ENCODE assay signal across 8 cellular contexts in genomic region chr4:42152507-42153504, GRCh38. TPM values are rescaled to one million over a fixed set of nuclear protein-coding genes. Genes with fewer than 3 reads are reported as not detected.
A peak's percentile ranks its signal among the peaks of the same experiment; 100 is the strongest.
DNase-seq lines count a peak whose midpoint lies in the region; ATAC-seq and TF ChIP-seq lines count a peak whose summit lies in the region.

Gene BEND4 (minus strand): TSS chr4:42152655. CDS start chr4:42152143, 512 bp downstream.

- no peaks in the 10 kb centered on the region for H3F3A ChIP-seq in PC-3 (ENCODE audit: low read length, unreplicated experiment)

- H3K27me3 ChIP-seq in H7 (ENCODE audit: control insufficient read depth, insufficient read depth, low read length) (peaks cover 37% of the 10 kb centered on the region), PC-3 (ENCODE audit: low read length) (peaks cover 65% of the 10 kb centered on the region), right cardiac atrium (ENCODE audit: control insufficient read depth, insufficient read depth) (no peaks in the 10 kb centered on the region)

- CTCF ChIA-PET in PC-3 (lab: Charles Lee), result no interaction called here

- no peak within 1 kb of the TSS; the same call in 1 of the 2 replicates for H2AFZ ChIP-seq in PC-3 (ENCODE audit: low read length)

- DNase-seq in H7, result peak; percentile 51
- DNase-seq in PC-3, result no peak
- peak in 1 of 3 donors; percentile 14 for DNase-seq in right cardiac atrium
- no peak for DNase-seq in NCI-H2227 treated with DMSO at 0.1 percent for 48 hours (lab: John Stamatoyannopoulos, UW)
- DNase-seq in middle frontal gyrus (ENCODE audit: extremely low spot score, low spot score), result no peak

- TF ChIP-seq CTCF in PC-3 (conservative IDR thresholded peaks at IDR 0.05; ENCODE audit: low read depth, low read length), result no peak

- peaks cover 5% of the 10 kb centered on the region for H3K36me3 Mint-ChIP-seq in stimulated activated memory B cell treated with anti-CD40 and anti-IgM and Interleukin-4, amounts not matched to agents 10 μg/mL and 1 μg/mL and 100 μg/mL, for 72 hours

- peak within 1 kb of the TSS; percentile 89 for H3K4me3 Mint-ChIP-seq in stimulated activated memory B cell treated with anti-CD40 and anti-IgM and Interleukin-4, amounts not matched to agents 10 μg/mL and 1 μg/mL and 100 μg/mL, for 72 hours

- no peaks in the 10 kb centered on the region for H3K79me2 ChIP-seq in PC-3 (ENCODE audit: low read length)

- peaks cover 36% of the 10 kb centered on the region for H3K4me1 Mint-ChIP-seq in stimulated activated memory B cell treated with anti-CD40 and anti-IgM and Interleukin-4, amounts not matched to agents 10 μg/mL and 1 μg/mL and 100 μg/mL, for 72 hours

- no peaks in the 10 kb centered on the region for H3K4me1 ChIP-seq in PC-3 (ENCODE audit: insufficient read depth, low read length)
- no peaks in the 10 kb centered on the region for H3K4me1 ChIP-seq in right cardiac atrium (ENCODE audit: control insufficient read depth, insufficient read depth, low read length)

- H4K20me1 ChIP-seq in PC-3 (ENCODE audit: low read length), result no peaks in the 10 kb centered on the region

- 11% methylated on average over 49 of the region's 49 CpGs for WGBS in right cardiac atrium

- ATAC-seq in GM18511 (IDR thresholded peaks at IDR 0.05; ENCODE audit: unreplicated experiment) (peak; percentile 36), PC-3 (no peak), right cardiac atrium (peak in 1 of 2 donors; percentile 16), HG03039 (IDR thresholded peaks at IDR 0.05; ENCODE audit: unreplicated experiment) (no peak)
- ATAC-seq in stimulated activated memory B cell treated with anti-CD40 and anti-IgM and Interleukin-4, amounts not matched to agents 10 μg/mL and 1 μg/mL and 100 μg/mL, for 72 hours, result peak; percentile 47

- H3K27ac ChIP-seq in PC-3 (ENCODE audit: low read length) (no peak within 1 kb of the TSS), right cardiac atrium (ENCODE audit: low read length) (no peak within 1 kb of the TSS)

- POLR2A ChIA-PET in PC-3 (lab: Charles Lee; ENCODE audit: unreplicated experiment), result no interaction called here

- intact Hi-C loops in PC-3 (cut with micrococcal nuclease), result no loop called here
- intact Hi-C loops in right cardiac atrium (cut with DNase I), result no loop called here

- H3K9me2 ChIP-seq in PC-3 (replicated peaks; ENCODE audit: low read length), result no peaks in the 10 kb centered on the region

- peak within 1 kb of the TSS; percentile 82 for H3K27ac Mint-ChIP-seq in stimulated activated memory B cell treated with anti-CD40 and anti-IgM and Interleukin-4, amounts not matched to agents 10 μg/mL and 1 μg/mL and 100 μg/mL, for 72 hours

- H3K4me2 ChIP-seq in PC-3 (ENCODE audit: low read length), result peak within 1 kb of the TSS; percentile 60

- H3K36me3 ChIP-seq in H7 (replicated peaks; ENCODE audit: control insufficient read depth, insufficient read depth, low read length) (no peaks in the 10 kb centered on the region), PC-3 (ENCODE audit: low read depth, low read length) (no peaks in the 10 kb centered on the region)

- no peak within 1 kb of the TSS for H3K9ac ChIP-seq in PC-3 (ENCODE audit: low read length)

- no peaks in the 10 kb centered on the region for H3K9me3 ChIP-seq in PC-3 (ENCODE audit: low read length)
- no peaks in the 10 kb centered on the region for H3K9me3 ChIP-seq in right cardiac atrium (ENCODE audit: control insufficient read depth, low read length)

- H3K4me3 ChIP-seq in H7 (ENCODE audit: insufficient read depth, low read depth, low read length), result peak within 1 kb of the TSS; percentile 66
- peak within 1 kb of the TSS; percentile 30; the same call in 1 of the 2 replicates for H3K4me3 ChIP-seq in PC-3 (ENCODE audit: low read length)
- peak within 1 kb of the TSS; percentile 66 for H3K4me3 ChIP-seq in right cardiac atrium (ENCODE audit: low read length)

- no peaks in the 10 kb centered on the region for H3K9me3 Mint-ChIP-seq in stimulated activated memory B cell treated with anti-CD40 and anti-IgM and Interleukin-4, amounts not matched to agents 10 μg/mL and 1 μg/mL and 100 μg/mL, for 72 hours

- no TSS peak for BruUV-seq in PC-3 (replicated peaks; lab: Mats Ljungman, UMichigan)

- H3K27me3 Mint-ChIP-seq in stimulated activated memory B cell treated with anti-CD40 and anti-IgM and Interleukin-4, amounts not matched to agents 10 μg/mL and 1 μg/mL and 100 μg/mL, for 72 hours, result peaks cover 32% of the 10 kb centered on the region

RNA-seq across cellular contexts. Expression of gene BEND4, which starts in this region (rescaled TPM):
- total RNA-seq in H7 (2014; rRNA removed; shearing (Covaris generic)), result 5.2 and 8.8 TPM in 2 replicates
- total RNA-seq in PC-3 (2014; rRNA removed) (not detected in 2 replicates), right cardiac atrium (under 1 TPM in 3 of 4 donors, not detected in 1; 0.03 to 0.09 (median 0.06) TPM)
- polyA plus RNA-seq in right cardiac atrium, result under 0.01 TPM

Comparison
In these comparisons a context has a peak if more than half of its experiments do, and no peak if none do; other contexts are left out.
1. ATAC-seq: peak in GM18511 (single experiment) and stimulated activated memory B cell treated with anti-CD40 and anti-IgM and Interleukin-4, amounts not matched to agents 10 μg/mL and 1 μg/mL and 100 μg/mL, for 72 hours (single experiment); none in PC-3 (single experiment) and HG03039 (single experiment).
2. Peak in every context shown above with its lines, with median percentiles within 50 percentile points of each other: H3K4me3 ChIP-seq.